Comparison of ENCODE assay signal across 1 cellular context in genomic region chr10:34292178-34292565, GRCh38.
TF ChIP-seq lines count a peak whose summit lies in the region.

No MANE protein-coding gene starts in this region.

TF ChIP-seq in IMR-90, 13 proteins besides CTCF, POLR2A, EP300 and RAD21 (continued from another document):
- TF ChIP-seq USF2 (IDR thresholded peaks at IDR 0.05; ENCODE audit: low read depth, low read length), result no peak
